Comparison of ENCODE assay signal across 3 cellular contexts in genomic region chr13:112208656-112209055, GRCh38.
"Had no signal": no experiment of that assay in that cellular context is flagged by ENCODE, and none has a peak within 500 bp of the region (broad histone marks: within the 10 kb centered on the region; RNA-seq: fewer than 3 reads in every experiment).

No MANE protein-coding gene starts in this region.

- ATAC-seq: GM12878 had no signal

- H3K4me3 ChIP-seq: GM12878 had no signal

- DNase-seq: GDM1, GF-D8 had no signal
